Comparison of ENCODE assay signal across 2 cellular contexts in genomic region chr1:204576422-204576821, GRCh38.
TF ChIP-seq lines count a peak whose summit lies in the region.

No MANE protein-coding gene starts in this region.

TF ChIP-seq in WTC11, 78 proteins besides CTCF, POLR2A, EP300 and RAD21 (continued from another document):
- no peak for TF ChIP-seq STAT6 (CRISPR knock-in tag; conservative IDR thresholded peaks at IDR 0.05; ENCODE audit: low read depth)
- TF ChIP-seq TEAD4 (CRISPR knock-in tag; IDR thresholded peaks at IDR 0.05), result no peak
- no peak for TF ChIP-seq RELA (CRISPR knock-in tag; IDR thresholded peaks at IDR 0.05; ENCODE audit: borderline replicate concordance)
- no peak for TF ChIP-seq SMAD4 (CRISPR knock-in tag; IDR thresholded peaks at IDR 0.05)
- 0 out of 2 replicates have a peak, but pooled peaks have one; percentile 20 for TF ChIP-seq ETV6 (CRISPR knock-in tag; IDR thresholded peaks at IDR 0.05)
- TF ChIP-seq ZNF423 (CRISPR knock-in tag; IDR thresholded peaks at IDR 0.05), result peak; percentile 88
- TF ChIP-seq, protein P1, sequence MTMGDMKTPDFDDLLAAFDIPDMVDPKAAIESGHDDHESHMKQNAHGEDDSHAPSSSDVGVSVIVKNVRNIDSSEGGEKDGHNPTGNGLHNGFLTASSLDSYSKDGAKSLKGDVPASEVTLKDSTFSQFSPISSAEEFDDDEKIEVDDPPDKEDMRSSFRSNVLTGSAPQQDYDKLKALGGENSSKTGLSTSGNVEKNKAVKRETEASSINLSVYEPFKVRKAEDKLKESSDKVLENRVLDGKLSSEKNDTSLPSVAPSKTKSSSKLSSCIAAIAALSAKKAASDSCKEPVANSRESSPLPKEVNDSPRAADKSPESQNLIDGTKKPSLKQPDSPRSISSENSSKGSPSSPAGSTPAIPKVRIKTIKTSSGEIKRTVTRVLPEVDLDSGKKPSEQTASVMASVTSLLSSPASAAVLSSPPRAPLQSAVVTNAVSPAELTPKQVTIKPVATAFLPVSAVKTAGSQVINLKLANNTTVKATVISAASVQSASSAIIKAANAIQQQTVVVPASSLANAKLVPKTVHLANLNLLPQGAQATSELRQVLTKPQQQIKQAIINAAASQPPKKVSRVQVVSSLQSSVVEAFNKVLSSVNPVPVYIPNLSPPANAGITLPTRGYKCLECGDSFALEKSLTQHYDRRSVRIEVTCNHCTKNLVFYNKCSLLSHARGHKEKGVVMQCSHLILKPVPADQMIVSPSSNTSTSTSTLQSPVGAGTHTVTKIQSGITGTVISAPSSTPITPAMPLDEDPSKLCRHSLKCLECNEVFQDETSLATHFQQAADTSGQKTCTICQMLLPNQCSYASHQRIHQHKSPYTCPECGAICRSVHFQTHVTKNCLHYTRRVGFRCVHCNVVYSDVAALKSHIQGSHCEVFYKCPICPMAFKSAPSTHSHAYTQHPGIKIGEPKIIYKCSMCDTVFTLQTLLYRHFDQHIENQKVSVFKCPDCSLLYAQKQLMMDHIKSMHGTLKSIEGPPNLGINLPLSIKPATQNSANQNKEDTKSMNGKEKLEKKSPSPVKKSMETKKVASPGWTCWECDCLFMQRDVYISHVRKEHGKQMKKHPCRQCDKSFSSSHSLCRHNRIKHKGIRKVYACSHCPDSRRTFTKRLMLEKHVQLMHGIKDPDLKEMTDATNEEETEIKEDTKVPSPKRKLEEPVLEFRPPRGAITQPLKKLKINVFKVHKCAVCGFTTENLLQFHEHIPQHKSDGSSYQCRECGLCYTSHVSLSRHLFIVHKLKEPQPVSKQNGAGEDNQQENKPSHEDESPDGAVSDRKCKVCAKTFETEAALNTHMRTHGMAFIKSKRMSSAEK (CRISPR knock-in tag; IDR thresholded peaks at IDR 0.05; ENCODE audit: borderline replicate concordance), result no peak
- no peak for TF ChIP-seq CREB1 (CRISPR knock-in tag; IDR thresholded peaks at IDR 0.05)
- no peak for TF ChIP-seq ZNF263 (CRISPR knock-in tag; IDR thresholded peaks at IDR 0.05; ENCODE audit: low read depth)
- no peak for TF ChIP-seq MYBL2 (CRISPR knock-in tag; IDR thresholded peaks at IDR 0.05)

TF ChIP-seq in SK-N-SH, 30 proteins besides CTCF, POLR2A, EP300 and RAD21 (continued from another document):
- TF ChIP-seq REST (IDR thresholded peaks at IDR 0.05; ENCODE audit: low read depth, low read length) (no peak), RXRA (IDR thresholded peaks at IDR 0.05; ENCODE audit: borderline replicate concordance, low read depth) (no peak), MXI1 (IDR thresholded peaks at IDR 0.05; ENCODE audit: low read depth, low read length) (no peak), USF1 (IDR thresholded peaks at IDR 0.05; ENCODE audit: borderline replicate concordance, low read depth) (no peak), IRF3 (IDR thresholded peaks at IDR 0.05; ENCODE audit: low read depth, low read length) (no peak), GATA2 (CRISPR knock-in tag; IDR thresholded peaks at IDR 0.05) (no peak)
- TF ChIP-seq, protein P2, sequence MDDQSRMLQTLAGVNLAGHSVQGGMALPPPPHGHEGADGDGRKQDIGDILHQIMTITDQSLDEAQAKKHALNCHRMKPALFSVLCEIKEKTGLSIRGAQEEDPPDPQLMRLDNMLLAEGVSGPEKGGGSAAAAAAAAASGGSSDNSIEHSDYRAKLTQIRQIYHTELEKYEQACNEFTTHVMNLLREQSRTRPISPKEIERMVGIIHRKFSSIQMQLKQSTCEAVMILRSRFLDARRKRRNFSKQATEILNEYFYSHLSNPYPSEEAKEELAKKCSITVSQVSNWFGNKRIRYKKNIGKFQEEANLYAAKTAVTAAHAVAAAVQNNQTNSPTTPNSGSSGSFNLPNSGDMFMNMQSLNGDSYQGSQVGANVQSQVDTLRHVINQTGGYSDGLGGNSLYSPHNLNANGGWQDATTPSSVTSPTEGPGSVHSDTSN (IDR thresholded peaks at IDR 0.05), result no peak
- TF ChIP-seq, protein P3, sequence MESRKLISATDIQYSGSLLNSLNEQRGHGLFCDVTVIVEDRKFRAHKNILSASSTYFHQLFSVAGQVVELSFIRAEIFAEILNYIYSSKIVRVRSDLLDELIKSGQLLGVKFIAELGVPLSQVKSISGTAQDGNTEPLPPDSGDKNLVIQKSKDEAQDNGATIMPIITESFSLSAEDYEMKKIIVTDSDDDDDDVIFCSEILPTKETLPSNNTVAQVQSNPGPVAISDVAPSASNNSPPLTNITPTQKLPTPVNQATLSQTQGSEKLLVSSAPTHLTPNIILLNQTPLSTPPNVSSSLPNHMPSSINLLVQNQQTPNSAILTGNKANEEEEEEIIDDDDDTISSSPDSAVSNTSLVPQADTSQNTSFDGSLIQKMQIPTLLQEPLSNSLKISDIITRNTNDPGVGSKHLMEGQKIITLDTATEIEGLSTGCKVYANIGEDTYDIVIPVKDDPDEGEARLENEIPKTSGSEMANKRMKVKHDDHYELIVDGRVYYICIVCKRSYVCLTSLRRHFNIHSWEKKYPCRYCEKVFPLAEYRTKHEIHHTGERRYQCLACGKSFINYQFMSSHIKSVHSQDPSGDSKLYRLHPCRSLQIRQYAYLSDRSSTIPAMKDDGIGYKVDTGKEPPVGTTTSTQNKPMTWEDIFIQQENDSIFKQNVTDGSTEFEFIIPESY (IDR thresholded peaks at IDR 0.05; ENCODE audit: borderline replicate concordance, low read depth), result no peak
- TF ChIP-seq, protein P4, sequence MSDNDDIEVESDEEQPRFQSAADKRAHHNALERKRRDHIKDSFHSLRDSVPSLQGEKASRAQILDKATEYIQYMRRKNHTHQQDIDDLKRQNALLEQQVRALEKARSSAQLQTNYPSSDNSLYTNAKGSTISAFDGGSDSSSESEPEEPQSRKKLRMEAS (IDR thresholded peaks at IDR 0.05; ENCODE audit: low read depth), result no peak
